ENCODE assay signal across 10 cellular contexts in genomic region chr17:37089998-37090397, GRCh38.
DNase-seq lines count a peak whose midpoint lies in the region; ATAC-seq, FAIRE-seq and TF ChIP-seq lines count a peak whose summit lies in the region.
"Had no signal": no experiment of that assay in that cellular context is flagged by ENCODE, and none has a peak within 500 bp of the region (broad histone marks: within the 10 kb centered on the region; RNA-seq: fewer than 3 reads in every experiment).

No MANE protein-coding gene starts in this region.

- peaks cover 43% of the 10 kb centered on the region for H3K4me1 ChIP-seq in CD4-positive, alpha-beta memory T cell (ENCODE audit: insufficient read depth, low read length)
- H3K4me1 ChIP-seq in mucosa of rectum (ENCODE audit: control insufficient read depth in 2 of 2, insufficient read depth in 2 of 2, low read length in 2 of 2) (peaks cover 17 to 20% of the 10 kb centered on the region in 2 donors), gastroesophageal sphincter (peaks cover 0 to 16% (median 0%) of the 10 kb centered on the region in 3 donors)

- H3K27me3 Mint-ChIP-seq in CD4-positive, alpha-beta memory T cell: no peaks in the 10 kb centered on the region
- no peaks in the 10 kb centered on the region for H3K27me3 Mint-ChIP-seq in activated CD4-positive, alpha-beta memory T cell treated with anti-CD3 and anti-CD28 coated beads for 36 hours

- CTCF ChIA-PET in CD4-positive, alpha-beta memory T cell (lab: Charles Lee; ENCODE audit: partially characterized antibody): interaction anchor here (1.5 kb wide), 1 partner anchor 33 kb away, joined by 3 read pairs; no protein-coding TSS in a partner anchor
- CTCF ChIA-PET in activated CD4-positive, alpha-beta memory T cell treated with anti-CD3 and anti-CD28 coated beads for 36 hours (lab: Charles Lee): interaction anchor here (0.8 to 1.3 kb wide), 3 partner anchors 12 to 149 kb away, joined by 3 to 4 read pairs (median 3); no protein-coding TSS in a partner anchor

- peak overlapping the region; percentile 84 to 97 (median 95) for H3K27ac Mint-ChIP-seq in CD4-positive, alpha-beta memory T cell
- H3K27ac Mint-ChIP-seq in activated CD4-positive, alpha-beta memory T cell treated with anti-CD3 and anti-CD28 coated beads for 36 hours: peak overlapping the region; percentile 76

- WGBS in gastroesophageal sphincter (ENCODE audit: low coverage in 1 of 2), 2 donors: 49 to 80% methylated on average over 3 to 6 of the region's 6 CpGs

- FAIRE-seq in urothelium cell line (lab: Jason Lieb, UNC): no peak

- no peaks in the 10 kb centered on the region for H3K27me3 ChIP-seq in CD4-positive, alpha-beta memory T cell (ENCODE audit: insufficient read depth, low read length)
- H3K27me3 ChIP-seq in mucosa of rectum (ENCODE audit: control insufficient read depth in 2 of 2, insufficient read depth in 2 of 2, low read length in 2 of 2) (no peaks in the 10 kb centered on the region), gastroesophageal sphincter (no peaks in the 10 kb centered on the region)
- H3K27me3 ChIP-seq: MG63 had no signal

- TF ChIP-seq EP300 in gastroesophageal sphincter (IDR thresholded peaks at IDR 0.05): no peak

- H3K27ac ChIP-seq in CD4-positive, alpha-beta memory T cell (ENCODE audit: low read depth, low read length): peak overlapping the region; percentile 71
- peak overlapping the region; percentile 59 to 66 for H3K27ac ChIP-seq in mucosa of rectum (ENCODE audit: low read depth in 2 of 2, low read length in 2 of 2)
- H3K27ac ChIP-seq in gastroesophageal sphincter: no peak overlapping the region
- H3K27ac ChIP-seq: epithelial cell of prostate had no signal

- TF ChIP-seq CTCF in gastroesophageal sphincter (IDR thresholded peaks at IDR 0.05): no peak

- H3K4me3 Mint-ChIP-seq in CD4-positive, alpha-beta memory T cell: peak overlapping the region; percentile 29 to 85 (median 60)
- H3K4me3 Mint-ChIP-seq in activated CD4-positive, alpha-beta memory T cell treated with anti-CD3 and anti-CD28 coated beads for 36 hours: no peak overlapping the region

- H3K36me3 Mint-ChIP-seq in CD4-positive, alpha-beta memory T cell: peaks cover 10 to 34% of the 10 kb centered on the region in 2 donors
- peaks cover 37% of the 10 kb centered on the region for H3K36me3 Mint-ChIP-seq in activated CD4-positive, alpha-beta memory T cell treated with anti-CD3 and anti-CD28 coated beads for 36 hours

- H3K4me1 Mint-ChIP-seq in CD4-positive, alpha-beta memory T cell: peaks cover 39 to 74% (median 43%) of the 10 kb centered on the region in 4 donors
- peaks cover 40% of the 10 kb centered on the region for H3K4me1 Mint-ChIP-seq in activated CD4-positive, alpha-beta memory T cell treated with anti-CD3 and anti-CD28 coated beads for 36 hours (ENCODE audit: low read depth)

- POLR2A ChIA-PET in CD4-positive, alpha-beta memory T cell (lab: Charles Lee; ENCODE audit: partially characterized antibody): interaction anchor here (1.3 to 1.4 kb wide), 2 partner anchors 9 to 12 kb away, joined by 3 read pairs; no protein-coding TSS in a partner anchor
- POLR2A ChIA-PET in activated CD4-positive, alpha-beta memory T cell treated with anti-CD3 and anti-CD28 coated beads for 36 hours (lab: Charles Lee): no interaction called here

- DNase-seq in CD4-positive, alpha-beta memory T cell: peak; percentile 73 to 83 (median 80)
- peak; percentile 73 for DNase-seq in activated CD4-positive, alpha-beta memory T cell treated with anti-CD3 and anti-CD28 coated beads for 36 hours
- DNase-seq in HPDE6-E6E7 (ENCODE audit: extremely low spot score) (no peak), NCI-H82 (lab: John Stamatoyannopoulos, UW) (no peak), urothelium cell line (ENCODE audit: low spot score) (no peak)
- DNase-seq: MG63 had no signal

- no peaks in the 10 kb centered on the region for H3K9me3 ChIP-seq in CD4-positive, alpha-beta memory T cell (ENCODE audit: control insufficient read depth in 1 of 2, low read length in 2 of 2)
- H3K9me3 ChIP-seq in mucosa of rectum (ENCODE audit: control insufficient read depth in 2 of 2, low read length in 2 of 2): no peaks in the 10 kb centered on the region
- H3K9me3 ChIP-seq in gastroesophageal sphincter: no peaks in the 10 kb centered on the region
- H3K9me3 ChIP-seq: MG63 had no signal

- no peak overlapping the region for H3K4me3 ChIP-seq in CD4-positive, alpha-beta memory T cell (ENCODE audit: low read length in 2 of 2)
- no peak overlapping the region for H3K4me3 ChIP-seq in mucosa of rectum (ENCODE audit: low read length in 2 of 2)
- no peak overlapping the region for H3K4me3 ChIP-seq in gastroesophageal sphincter
- H3K4me3 ChIP-seq: MG63 had no signal

- H3K9ac ChIP-seq in mucosa of rectum (ENCODE audit: low read depth in 1 of 2, low read length in 2 of 2): no peak overlapping the region

- no peaks in the 10 kb centered on the region for H3K9me3 Mint-ChIP-seq in CD4-positive, alpha-beta memory T cell
- H3K9me3 Mint-ChIP-seq in activated CD4-positive, alpha-beta memory T cell treated with anti-CD3 and anti-CD28 coated beads for 36 hours: no peaks in the 10 kb centered on the region

- no peak for TF ChIP-seq POLR2A in gastroesophageal sphincter (IDR thresholded peaks at IDR 0.05)

- ATAC-seq in HG02938 (IDR thresholded peaks at IDR 0.05; ENCODE audit: unreplicated experiment) (peak; percentile 62), gastroesophageal sphincter (no peak)

- intact Hi-C loops in CD4-positive, alpha-beta memory T cell (cut with micrococcal nuclease): no loop called here
- intact Hi-C loops in activated CD4-positive, alpha-beta memory T cell treated with anti-CD3 and anti-CD28 coated beads for 36 hours (cut with micrococcal nuclease): no loop called here

- H3K36me3 ChIP-seq in CD4-positive, alpha-beta memory T cell (ENCODE audit: insufficient read depth, low read length): no peaks in the 10 kb centered on the region
- H3K36me3 ChIP-seq in mucosa of rectum (ENCODE audit: control insufficient read depth in 2 of 2, insufficient read depth in 2 of 2, low read length in 2 of 2) (peaks cover 22 to 26% of the 10 kb centered on the region in 2 donors), gastroesophageal sphincter (peaks cover 3 to 68% of the 10 kb centered on the region in 2 donors)

Comparison
In these comparisons a context has a peak if more than half of its experiments do, and no peak if none do; other contexts are left out.
1. DNase-seq: peak in CD4-positive, alpha-beta memory T cell (5 of 5) and activated CD4-positive, alpha-beta memory T cell treated with anti-CD3 and anti-CD28 coated beads for 36 hours (single experiment); none in HPDE6-E6E7 (single experiment), NCI-H82 (single experiment) and urothelium cell line (single experiment).
2. H3K27ac ChIP-seq: peak in CD4-positive, alpha-beta memory T cell (single experiment) and mucosa of rectum (2 of 2); none in gastroesophageal sphincter (0 of 4).